Comparison of ENCODE assay signal across 34 cellular contexts in genomic region chr3:192001217-192001616, GRCh38.
DNase-seq lines count a peak whose midpoint lies in the region; ATAC-seq, FAIRE-seq and TF ChIP-seq lines count a peak whose summit lies in the region.
"Had no signal": no experiment of that assay in that cellular context is flagged by ENCODE, and none has a peak within 500 bp of the region (broad histone marks: within the 10 kb centered on the region; RNA-seq: fewer than 3 reads in every experiment).

No MANE protein-coding gene starts in this region.

- FAIRE-seq in HepG2 (lab: Jason Lieb, UNC) (no peak), A549 (lab: Jason Lieb, UNC) (no peak), K562 (lab: Jason Lieb, UNC) (no peak)
- FAIRE-seq: A204.1, D721Med had no signal

- ATAC-seq in HepG2 (no peak), right lobe of liver (no peak), A549 (no peak), IMR-90 (ENCODE audit: low read depth) (no peak), K562 (no peak), GM21447 (IDR thresholded peaks at IDR 0.05; ENCODE audit: unreplicated experiment) (no peak), GM18858 (IDR thresholded peaks at IDR 0.05; ENCODE audit: unreplicated experiment) (no peak), HG03175 (IDR thresholded peaks at IDR 0.05; ENCODE audit: unreplicated experiment) (no peak)
- ATAC-seq: CD8-positive, alpha-beta T cell had no signal

- H2AFZ ChIP-seq in HepG2 (ENCODE audit: low read length) (no peak overlapping the region), IMR-90 (replicated peaks; ENCODE audit: low read length, poor library complexity) (no peak overlapping the region), K562 (ENCODE audit: low read depth, low read length) (no peak overlapping the region)

- dilution Hi-C loops in IMR-90 (cut with HindIII; ENCODE audit: low sequenced_read_pairs, unreplicated experiment) = no loop called here

- no peak overlapping the region for H4K91ac ChIP-seq in IMR-90 (ENCODE audit: insufficient read depth, low read depth, low read length)

- H3K14ac ChIP-seq in IMR-90 (replicated peaks; ENCODE audit: low read depth, low read length) = no peak overlapping the region

- H4K5ac ChIP-seq in IMR-90 (ENCODE audit: low read depth, low read length) = no peak overlapping the region

- H2AK5ac ChIP-seq in IMR-90 (ENCODE audit: low read depth, low read length) = no peak overlapping the region

- no peak overlapping the region for H2BK120ac ChIP-seq in IMR-90 (ENCODE audit: low read depth, low read length)

- no peak overlapping the region for H3K23ac ChIP-seq in IMR-90 (ENCODE audit: low read depth, low read length)

- H3K27ac ChIP-seq in HepG2 (ENCODE audit: extremely low read length, insufficient read depth, low read length) (no peak overlapping the region), right lobe of liver (no peak overlapping the region), A549 (no peak overlapping the region), IMR-90 (ENCODE audit: insufficient read depth, low read length) (no peak overlapping the region), K562 (ENCODE audit: extremely low read depth, low read depth, low read length) (no peak overlapping the region)
- H3K27ac ChIP-seq: 22Rv1; BLaER1; BLaER1 treated with 17β-estradiol and CSF1 and Interleukin-3, amounts not matched to agents 10 nM and 100 nM; C4-2B had no signal

- H3K4me2 ChIP-seq in HepG2 (ENCODE audit: low read depth, low read length) = no peak overlapping the region
- no peak overlapping the region for H3K4me2 ChIP-seq in A549
- no peak overlapping the region for H3K4me2 ChIP-seq in IMR-90 (ENCODE audit: low read depth, low read length)
- H3K4me2 ChIP-seq in K562 (ENCODE audit: insufficient read depth, low read length) = no peak overlapping the region
- H3K4me2 ChIP-seq: BLaER1; BLaER1 treated with 17β-estradiol and CSF1 and Interleukin-3, amounts not matched to agents 10 nM and 100 nM had no signal

- CTCF ChIA-PET in HepG2 (lab: Yijun Ruan, JAX; ENCODE audit: low intra/inter-chr PET ratio, low total read pairs) = no interaction called here
- CTCF ChIA-PET in A549 (lab: Yijun Ruan, JAX) = no interaction called here
- CTCF ChIA-PET in IMR-90 (lab: Yijun Ruan, JAX) = no interaction called here
- CTCF ChIA-PET in K562 (lab: Yijun Ruan, JAX; ENCODE audit: low intra/inter-chr PET ratio) = no interaction called here

- POLR2A ChIA-PET in HepG2 (lab: Yijun Ruan, JAX) (no interaction called here), A549 (lab: Yijun Ruan, JAX) (no interaction called here), IMR-90 (lab: Charles Lee; ENCODE audit: unreplicated experiment) (no interaction called here), K562 (lab: Yijun Ruan, JAX) (interaction anchor here (0.6 kb wide), 1 partner anchor 25 kb away, joined by 3 read pairs; no protein-coding TSS in a partner anchor)

- intact Hi-C loops in HepG2 (cut with micrococcal nuclease; ENCODE audit: unreplicated experiment) (no loop called here), right lobe of liver (cut with DNase I) (no loop called here), IMR-90 (cut with micrococcal nuclease) (no loop called here), K562 (cut with micrococcal nuclease) (no loop called here)

- H3K9me3 ChIP-seq in HepG2 (ENCODE audit: low read length) = peaks cover 41% of the 10 kb centered on the region
- H3K9me3 ChIP-seq in right lobe of liver = no peaks in the 10 kb centered on the region
- no peaks in the 10 kb centered on the region for H3K9me3 ChIP-seq in A549
- peaks cover 6% of the 10 kb centered on the region; the same call in 1 of the 2 replicates for H3K9me3 ChIP-seq in IMR-90 (ENCODE audit: control insufficient read depth, insufficient read depth, low read length)
- no peaks in the 10 kb centered on the region for H3K9me3 ChIP-seq in K562 (replicated peaks; ENCODE audit: control insufficient read depth, insufficient read depth, low read depth, low read length)
- H3K9me3 ChIP-seq: BE2C, BLaER1, Caco-2 had no signal

- no peak overlapping the region for H4K8ac ChIP-seq in IMR-90 (ENCODE audit: low read depth in 2 of 2, low read length in 2 of 2)

- no peak overlapping the region for H2BK15ac ChIP-seq in IMR-90 (ENCODE audit: low read depth, low read length)

- no peak overlapping the region for H2BK5ac ChIP-seq in IMR-90 (ENCODE audit: low read depth, low read length, poor library complexity, severe bottlenecking)

- no peak overlapping the region for H3K18ac ChIP-seq in IMR-90 (ENCODE audit: low read depth, low read length)

- no peak for TF ChIP-seq POLR2A in HepG2 (IDR thresholded peaks at IDR 0.05; ENCODE audit: insufficient read depth in 1 of 2, low read depth in 2 of 2, low read length in 2 of 2)
- no peak for TF ChIP-seq POLR2A in right lobe of liver (IDR thresholded peaks at IDR 0.05)
- TF ChIP-seq POLR2A in A549 (IDR thresholded peaks at IDR 0.05; ENCODE audit: low read length) = no peak
- no peak for TF ChIP-seq POLR2A in IMR-90 (IDR thresholded peaks at IDR 0.05; ENCODE audit: low read depth, low read length)
- no peak for TF ChIP-seq POLR2A in K562 (conservative IDR thresholded peaks at IDR 0.05)

- no peak overlapping the region for H3K56ac ChIP-seq in IMR-90 (ENCODE audit: extremely low read depth, insufficient read depth, low read length)

- H3K4ac ChIP-seq in IMR-90 (ENCODE audit: low read depth, low read length) = no peak overlapping the region

- H3K79me2 ChIP-seq in HepG2 (ENCODE audit: insufficient read depth, low read length) = no peaks in the 10 kb centered on the region
- H3K79me2 ChIP-seq in K562 (ENCODE audit: control insufficient read depth, insufficient read depth, low read length) = no peaks in the 10 kb centered on the region

- H3K4me3 ChIP-seq in HepG2 (replicated peaks in 1 of 3; ENCODE audit: insufficient read depth in 1 of 3, low read depth in 2 of 3, low read length in 3 of 3) (no peak overlapping the region), right lobe of liver (no peak overlapping the region), A549 (no peak overlapping the region), IMR-90 (ENCODE audit: insufficient read depth, low read depth, low read length) (no peak overlapping the region), K562 (no peak overlapping the region)
- H3K4me3 ChIP-seq: BLaER1; BLaER1 treated with 17β-estradiol and CSF1 and Interleukin-3, amounts not matched to agents 10 nM and 100 nM had no signal

- H3K9ac ChIP-seq in HepG2 (ENCODE audit: insufficient read depth, low read depth, low read length) (no peak overlapping the region), IMR-90 (ENCODE audit: low read depth, low read length) (no peak overlapping the region), K562 (ENCODE audit: insufficient read depth in 1 of 2, low read depth in 2 of 2, low read length in 2 of 2) (no peak overlapping the region)
- H3K9ac ChIP-seq: BLaER1; BLaER1 treated with 17β-estradiol and CSF1 and Interleukin-3, amounts not matched to agents 10 nM and 100 nM had no signal

- TF ChIP-seq EP300 in HepG2 (IDR thresholded peaks at IDR 0.05; ENCODE audit: low read depth in 2 of 2, low read length in 2 of 2) (no peak), HepG2 (CRISPR knock-in tag; IDR thresholded peaks at IDR 0.05; ENCODE audit: borderline replicate concordance) (no peak), A549 (IDR thresholded peaks at IDR 0.05) (no peak), K562 (IDR thresholded peaks at IDR 0.05; ENCODE audit: low read length) (no peak)

- no peak overlapping the region for H2AK9ac ChIP-seq in IMR-90 (replicated peaks; ENCODE audit: low read depth, low read length, poor library complexity)

- H3K9me1 ChIP-seq in IMR-90 (ENCODE audit: insufficient read depth, low read length) = no peaks in the 10 kb centered on the region
- no peaks in the 10 kb centered on the region for H3K9me1 ChIP-seq in K562 (ENCODE audit: control insufficient read depth, insufficient read depth, low read length)

- TF ChIP-seq CTCF in HepG2 (CRISPR knock-in tag; IDR thresholded peaks at IDR 0.05) (no peak), right lobe of liver (IDR thresholded peaks at IDR 0.05) (no peak), A549 (IDR thresholded peaks at IDR 0.05) (no peak), IMR-90 (conservative IDR thresholded peaks at IDR 0.05; ENCODE audit: low read depth, low read length) (no peak), K562 (IDR thresholded peaks at IDR 0.05 in 2 of 3, conservative IDR thresholded peaks at IDR 0.05 in 1 of 3; ENCODE audit: insufficient read depth in 2 of 3, low read depth in 1 of 3, low read length in 3 of 3) (no peak)

- no peak overlapping the region for H2BK20ac ChIP-seq in IMR-90 (ENCODE audit: low read depth, low read length)

- in situ Hi-C loops in HepG2 (cut with HindIII; ENCODE audit: extremely low pct_ligation_motif_present, low pct_unique_long_range_greater_than_20kb) (no loop called here), IMR-90 (cut with MboI; ENCODE audit: low sequenced_read_pairs) (no loop called here), K562 (cut with MboI) (no loop called here)

- WGBS in HepG2 (ENCODE audit: low lambda C conversion rate) = 4% methylated on average over 2 of the region's 2 CpGs
- WGBS in right lobe of liver (ENCODE audit: insufficient coverage, low coverage, low lambda C conversion rate, missing lambda C conversion rate) = 27% methylated on average over 2 of the region's 2 CpGs
- 39% methylated on average over 2 of the region's 2 CpGs for WGBS in A549 (ENCODE audit: missing lambda C conversion rate)
- WGBS in IMR-90 (ENCODE audit: extremely low coverage in 2 of 2, insufficient read length in 1 of 2), 2 experiments = no CpG with 5 or more reads among the region's 2 CpGs
- 9% methylated on average over 2 of the region's 2 CpGs for WGBS in K562 (ENCODE audit: insufficient coverage, low coverage, missing lambda C conversion rate)

- no TSS peak for BruUV-seq in HepG2 (replicated peaks; lab: Mats Ljungman, UMichigan)
- no TSS peak for BruUV-seq in IMR-90 (replicated peaks; lab: Mats Ljungman, UMichigan)
- no TSS peak for BruUV-seq in K562 (replicated peaks; lab: Mats Ljungman, UMichigan)

- no peaks in the 10 kb centered on the region for H3K4me1 ChIP-seq in HepG2 (ENCODE audit: insufficient read depth, low read length)
- H3K4me1 ChIP-seq in right lobe of liver = no peaks in the 10 kb centered on the region
- H3K4me1 ChIP-seq in A549 = no peaks in the 10 kb centered on the region
- H3K4me1 ChIP-seq in IMR-90 (ENCODE audit: control insufficient read depth, insufficient read depth, low read length) = no peaks in the 10 kb centered on the region
- H3K4me1 ChIP-seq in K562 (replicated peaks in 1 of 2; ENCODE audit: control insufficient read depth in 2 of 2, insufficient read depth in 2 of 2, low read length in 2 of 2) = no peaks in the 10 kb centered on the region
- H3K4me1 ChIP-seq: BE2C; BLaER1; BLaER1 treated with 17β-estradiol and CSF1 and Interleukin-3, amounts not matched to agents 10 nM and 100 nM; Caco-2 had no signal

- no peaks in the 10 kb centered on the region for H4K20me1 ChIP-seq in HepG2 (ENCODE audit: insufficient read depth, low read length)
- no peaks in the 10 kb centered on the region for H4K20me1 ChIP-seq in IMR-90 (ENCODE audit: insufficient read depth, low read length)
- H4K20me1 ChIP-seq in K562 (replicated peaks; ENCODE audit: control insufficient read depth, insufficient read depth, low read length) = no peaks in the 10 kb centered on the region
- H4K20me1 ChIP-seq: BLaER1; BLaER1 treated with 17β-estradiol and CSF1 and Interleukin-3, amounts not matched to agents 10 nM and 100 nM had no signal

- H3K27me3 ChIP-seq in HepG2 (ENCODE audit: control insufficient read depth in 1 of 2, insufficient read depth in 2 of 2, low read length in 2 of 2) = no peaks in the 10 kb centered on the region
- H3K27me3 ChIP-seq in right lobe of liver = peaks cover 0 to 5% of the 10 kb centered on the region in 2 donors
- no peaks in the 10 kb centered on the region for H3K27me3 ChIP-seq in IMR-90 (ENCODE audit: control insufficient read depth, insufficient read depth, low read length)
- H3K27me3 ChIP-seq in K562 (ENCODE audit: control insufficient read depth in 2 of 2, insufficient read depth in 2 of 2, low read length in 2 of 2) = no peaks in the 10 kb centered on the region
- H3K27me3 ChIP-seq: BE2C; BLaER1; BLaER1 treated with 17β-estradiol and CSF1 and Interleukin-3, amounts not matched to agents 10 nM and 100 nM had no signal

- H3K79me1 ChIP-seq in IMR-90 (ENCODE audit: low read depth in 1 of 2, low read length in 2 of 2) = no peaks in the 10 kb centered on the region

- no peak for TF ChIP-seq RAD21 in HepG2 (CRISPR knock-in tag; IDR thresholded peaks at IDR 0.05)
- no peak for TF ChIP-seq RAD21 in A549 (conservative IDR thresholded peaks at IDR 0.05 in 1 of 2, IDR thresholded peaks at IDR 0.05 in 1 of 2)
- TF ChIP-seq RAD21 in IMR-90 (IDR thresholded peaks at IDR 0.05; ENCODE audit: low read length) = no peak
- no peak for TF ChIP-seq RAD21 in K562 (CRISPR knock-in tag; conservative IDR thresholded peaks at IDR 0.05 in 1 of 2, IDR thresholded peaks at IDR 0.05 in 1 of 2)

- H3K36me3 ChIP-seq in HepG2 (replicated peaks in 1 of 2; ENCODE audit: control insufficient read depth in 1 of 2, insufficient read depth in 2 of 2, low read length in 2 of 2) (no peaks in the 10 kb centered on the region), right lobe of liver (no peaks in the 10 kb centered on the region), IMR-90 (ENCODE audit: control insufficient read depth, insufficient read depth, low read length) (no peaks in the 10 kb centered on the region), K562 (ENCODE audit: control insufficient read depth, insufficient read depth, low read length) (no peaks in the 10 kb centered on the region)
- H3K36me3 ChIP-seq: BE2C; BLaER1; BLaER1 treated with 17β-estradiol and CSF1 and Interleukin-3, amounts not matched to agents 10 nM and 100 nM had no signal

- no peak for DNase-seq in HepG2 (ENCODE audit: low spot score)
- no peak for DNase-seq in right lobe of liver
- DNase-seq in A549 (ENCODE audit: low read depth in 1 of 2, low spot score in 1 of 2) = no peak
- DNase-seq in IMR-90 = no peak
- DNase-seq in K562 (ENCODE audit: extremely low read depth in 1 of 4, low spot score in 3 of 4) = no peak
- DNase-seq: 8988T; ACHN; AML-193; BE2C; C1 segment of cervical spinal cord; Caco-2; Calu3; CD4-positive, alpha-beta memory T cell; CD4-positive, alpha-beta T cell; CD4-positive, CD25-positive, alpha-beta regulatory T cell; CD8-positive, alpha-beta memory T cell; CD8-positive, alpha-beta T cell; COR-L47; DMS 273 treated with DMSO at 0.1 percent for 48 hours; DMS153; DMS53; DMS79; DMS79 treated with DMSO at 0.1 percent for 48 hours; DND-41; EL had no signal

Comparison
In these comparisons a context has a peak if more than half of its experiments do, and no peak if none do; other contexts are left out.
1. Of the 241 proteins assayed by ChIP-seq in both HepG2 and K562: peak only in HepG2: MAFF; only in K562: MAFG; in both: MAFK; in neither: 238.